8 cellular contexts compared by ENCODE assay signal in the genomic region with DNA sequence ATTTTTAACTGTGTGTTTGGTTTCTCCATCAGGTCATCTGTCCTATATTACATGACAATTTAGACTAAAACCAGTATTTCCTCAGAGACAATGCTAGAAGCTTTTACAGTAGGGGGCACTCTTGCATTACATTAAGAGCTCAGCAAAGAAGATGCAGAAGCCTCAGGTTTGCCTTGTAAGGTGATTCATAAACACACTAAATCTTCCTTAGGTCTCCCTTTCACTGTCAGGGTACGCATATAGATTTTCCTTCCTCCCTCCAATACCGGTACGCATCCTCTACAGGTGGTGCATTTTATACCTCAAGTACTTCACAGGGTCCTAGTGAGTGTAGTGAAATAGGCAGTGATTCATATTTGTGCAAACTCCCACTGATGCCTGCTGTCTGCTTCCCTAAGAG. TPM values are rescaled to one million over a fixed set of nuclear protein-coding genes. Genes with fewer than 3 reads are reported as not detected.
A peak's percentile ranks its signal among the peaks of the same experiment; 100 is the strongest.
DNase-seq lines count a peak whose midpoint lies in the region; ATAC-seq and TF ChIP-seq lines count a peak whose summit lies in the region.

No MANE protein-coding gene starts in this region.

- H3K27me3 Mint-ChIP-seq in CD8-positive, alpha-beta T cell (ENCODE audit: low read depth) = no peaks in the 10 kb centered on the region

- TF ChIP-seq EP300 in transverse colon (IDR thresholded peaks at IDR 0.05; ENCODE audit: low read depth) = no peak

- intact Hi-C loops in CD8-positive, alpha-beta T cell (cut with DNase I, micrococcal nuclease) = loop anchor here (1.0 to 5.0 kb wide), 7 partner anchors 199 to 926 kb away; partner anchors contain the start of genes DTX3L (in 1 of the 2), PARP14 (in 1 of the 2), PARP9 (in 1 of the 2) and SEMA5B (in 1 of the 2)
- intact Hi-C loops in transverse colon (cut with DNase I; ENCODE audit: low total_unique reads) = no loop called here

- H3K4me1 ChIP-seq in CD8-positive, alpha-beta T cell (ENCODE audit: insufficient read depth, low read length) = peaks cover 6% of the 10 kb centered on the region
- no peaks in the 10 kb centered on the region for H3K4me1 ChIP-seq in transverse colon

- no peak overlapping the region for H3K27ac ChIP-seq in CD8-positive, alpha-beta T cell (ENCODE audit: low read depth, low read length)
- no peak overlapping the region for H3K27ac ChIP-seq in transverse colon

- no peaks in the 10 kb centered on the region for H3K36me3 Mint-ChIP-seq in CD8-positive, alpha-beta T cell

- no peaks in the 10 kb centered on the region for H3K27me3 ChIP-seq in CD8-positive, alpha-beta T cell (ENCODE audit: insufficient read depth, low read length)
- H3K27me3 ChIP-seq in transverse colon = no peaks in the 10 kb centered on the region

- H3K9me3 ChIP-seq in CD8-positive, alpha-beta T cell (ENCODE audit: low read length) = no peaks in the 10 kb centered on the region
- no peaks in the 10 kb centered on the region for H3K9me3 ChIP-seq in transverse colon

- TF ChIP-seq CTCF in CD8-positive, alpha-beta T cell (IDR thresholded peaks at IDR 0.05) = peak; percentile 39
- TF ChIP-seq CTCF in transverse colon (IDR thresholded peaks at IDR 0.05) = peak; percentile 35 to 62 (median 44)

- H3K4me3 ChIP-seq in CD8-positive, alpha-beta T cell (ENCODE audit: low read depth, low read length) = no peak overlapping the region
- H3K4me3 ChIP-seq in transverse colon = no peak overlapping the region

- ATAC-seq in CD8-positive, alpha-beta T cell = peak; percentile 72
- ATAC-seq in GM18858 (IDR thresholded peaks at IDR 0.05; ENCODE audit: unreplicated experiment) (peak; percentile 37), HG03342 (IDR thresholded peaks at IDR 0.05; ENCODE audit: unreplicated experiment) (peak; percentile 45)

- DNase-seq in CD8-positive, alpha-beta T cell = peak in 1 of 7 experiments; percentile 16
- DNase-seq in NCI-H2196 treated with DMSO at 0.1 percent for 48 hours (lab: John Stamatoyannopoulos, UW; ENCODE audit: unreplicated experiment) (peak; percentile 37), iPS-NIHi11 (ENCODE audit: low spot score) (peak; percentile 49), transverse colon (no peak), T1000 (lab: John Stamatoyannopoulos, UW) (no peak)
- peak; percentile 16 for DNase-seq in activated CD8-positive, alpha-beta memory T cell treated with anti-CD3 and anti-CD28 coated beads, Interleukin-2, amount 50 U/mL, for 1 hour (ENCODE audit: extremely low read depth)

- H3K36me3 ChIP-seq in CD8-positive, alpha-beta T cell (ENCODE audit: insufficient read depth, low read length) = no peaks in the 10 kb centered on the region
- no peaks in the 10 kb centered on the region for H3K36me3 ChIP-seq in transverse colon

- no peak overlapping the region for H3K4me3 Mint-ChIP-seq in CD8-positive, alpha-beta T cell

- in situ Hi-C loops in transverse colon (cut with MboI; ENCODE audit: low pct_ligation_motif_present in 1 of 4, low pct_unique_long_range_greater_than_20kb in 1 of 4, low sequenced_read_pairs in 3 of 4) = loop anchor here in 3 of 4 donors (10.0 to 25.0 kb wide), 3 partner anchors 153 to 163 kb away; no protein-coding TSS in a partner anchor

- 18 to 24% methylated on average over 3 of the region's 3 CpGs for WGBS in transverse colon (ENCODE audit: low coverage in 1 of 2), 2 donors

- POLR2A ChIA-PET in CD8-positive, alpha-beta T cell (lab: Charles Lee) = interaction anchor here (0.6 to 1.1 kb wide), 2 partner anchors 555 to 577 kb away, joined by 3 read pairs; no protein-coding TSS in a partner anchor

- CTCF ChIA-PET in CD8-positive, alpha-beta T cell (lab: Charles Lee) = interaction anchor here (0.7 to 4.7 kb wide), 14 partner anchors 9 to 928 kb away, joined by 3 to 57 read pairs (median 4); no protein-coding TSS in a partner anchor

- H3K9me3 Mint-ChIP-seq in CD8-positive, alpha-beta T cell = no peaks in the 10 kb centered on the region

- TF ChIP-seq POLR2A in transverse colon (IDR thresholded peaks at IDR 0.05) = no peak

- H3K27ac Mint-ChIP-seq in CD8-positive, alpha-beta T cell = no peak overlapping the region

- H3K4me1 Mint-ChIP-seq in CD8-positive, alpha-beta T cell (ENCODE audit: low read depth) = peaks cover 15% of the 10 kb centered on the region

RNA-seq across cellular contexts. Expression of gene CD86, which starts 46.5 kb away (rescaled TPM):
- total RNA-seq in CD8-positive, alpha-beta T cell = not detected
- 1 to 10 TPM in 3 of 4 donors, not detected in 1; 1.4 to 4.6 (median 2.2) TPM for total RNA-seq in transverse colon

Comparison
In these comparisons a context has a peak if more than half of its experiments do, and no peak if none do; other contexts are left out.
1. DNase-seq: peak in NCI-H2196 treated with DMSO at 0.1 percent for 48 hours (single experiment), activated CD8-positive, alpha-beta memory T cell treated with anti-CD3 and anti-CD28 coated beads, Interleukin-2, amount 50 U/mL, for 1 hour (single experiment) and iPS-NIHi11 (single experiment); none in transverse colon (single experiment) and T1000 (single experiment).
2. Peak in every context shown above with its lines, with median percentiles within 50 percentile points of each other: ATAC-seq.